Comparison of ENCODE assay signal across 25 cellular contexts in genomic region chr15:43702174-43702573, GRCh38. TPM values are rescaled to one million over a fixed set of nuclear protein-coding genes. Genes with fewer than 3 reads are reported as not detected.
"Had no signal": no experiment of that assay in that cellular context is flagged by ENCODE, and none has a peak within 500 bp of the region (broad histone marks: within the 10 kb centered on the region; RNA-seq: fewer than 3 reads in every experiment).

No MANE protein-coding gene starts in this region.

- H3K27me3 ChIP-seq: esophagus muscularis mucosa, gastrocnemius medialis, stomach, thyroid gland, uterus had no signal

- H3K27ac Mint-ChIP-seq: naive thymus-derived CD4-positive, alpha-beta T cell; nephron progenitor cell; type B pancreatic cell had no signal

- H3K4me3 ChIP-seq: esophagus muscularis mucosa, gastrocnemius medialis, heart right ventricle, lung, prostate gland, skin epidermis, stomach, thyroid gland, uterus had no signal

- H3K9me3 Mint-ChIP-seq: nephron progenitor cell, type B pancreatic cell had no signal

- H3K9me3 ChIP-seq: esophagus muscularis mucosa, gastrocnemius medialis, heart right ventricle, prostate gland, stomach, thyroid gland, uterus had no signal

- H3K9ac ChIP-seq: parathyroid adenoma had no signal

- H3K4me1 ChIP-seq: esophagus muscularis mucosa, gastrocnemius medialis, heart right ventricle, parathyroid adenoma, prostate gland, stomach, thyroid gland, uterus had no signal

- H3K36me3 ChIP-seq: esophagus muscularis mucosa, gastrocnemius medialis, heart right ventricle, prostate gland, stomach, thyroid gland, uterus had no signal

- H3K4me1 Mint-ChIP-seq: nephron progenitor cell had no signal

- H3K79me2 ChIP-seq: parathyroid adenoma had no signal

- ATAC-seq: gastrocnemius medialis; heart right ventricle; left cardiac atrium; left ventricle myocardium superior; naive thymus-derived CD4-positive, alpha-beta T cell; sciatic nerve had no signal

- H3K4me3 Mint-ChIP-seq: naive thymus-derived CD4-positive, alpha-beta T cell; nephron progenitor cell; type B pancreatic cell had no signal

- H2AFZ ChIP-seq: parathyroid adenoma had no signal

- DNase-seq: effector memory CD4-positive, alpha-beta T cell; gastrocnemius medialis; heart right ventricle; hypothalamus; kidney; left cardiac atrium; left ventricle myocardium superior; mesenchymal stem cell; naive thymus-derived CD4-positive, alpha-beta T cell; nephron progenitor cell; stimulated activated CD4-positive, alpha-beta T cell treated with anti-CD3 and anti-CD28 coated beads, Interleukin-2, amount 100 ng/mL, for 24 hours; stimulated activated naive CD4-positive, alpha-beta T cell; stomach; thyroid gland; uterus had no signal

- H3K27ac ChIP-seq: epithelial cell of prostate, esophagus muscularis mucosa, gastrocnemius medialis, heart right ventricle, parathyroid adenoma, prostate gland, skin epidermis, stomach, thyroid gland, uterus had no signal

RNA-seq across cellular contexts. Expression of gene CKMT1A, which starts 8.5 kb away (rescaled TPM):
- total RNA-seq: fibroblast of villous mesenchyme; naive thymus-derived CD4-positive, alpha-beta T cell; renal cortical epithelial cell; uterus had no signal
- polyA plus RNA-seq: naive thymus-derived CD4-positive, alpha-beta T cell had no signal
